6 cellular contexts compared by ENCODE assay signal in genomic region chr1:1374068-1374860, GRCh38. TPM values are rescaled to one million over a fixed set of nuclear protein-coding genes. Genes with fewer than 3 reads are reported as not detected.
DNase-seq lines count a peak whose midpoint lies in the region; ATAC-seq and TF ChIP-seq lines count a peak whose summit lies in the region.

No MANE protein-coding gene starts in this region.

- no peak for TF ChIP-seq CTCF in lower lobe of right lung (IDR thresholded peaks at IDR 0.05)

- peak overlapping the region; percentile 99 for H3K4me3 ChIP-seq in lower lobe of right lung

- H3K9me3 ChIP-seq in lower lobe of right lung = no peaks in the 10 kb centered on the region

- POLR2A ChIA-PET in activated CD4-positive, alpha-beta memory T cell treated with anti-CD3 and anti-CD28 coated beads, Interleukin-2, amount 10 ng/mL, durations not matched to agents 7 days and 5 days (lab: Charles Lee) = interaction anchor here (1.0 to 3.7 kb wide), 13 partner anchors 23 to 415 kb away, joined by 3 to 51 read pairs (median 5); partner anchors contain the start of genes ACAP3, CCNL2, ISG15 and MRPL20

- CTCF ChIA-PET in activated CD4-positive, alpha-beta memory T cell treated with anti-CD3 and anti-CD28 coated beads, Interleukin-2, amount 10 ng/mL, durations not matched to agents 7 days and 5 days (lab: Charles Lee) = interaction anchor here (1.0 to 1.1 kb wide), 2 partner anchors 24 to 27 kb away, joined by 3 to 4 read pairs; no protein-coding TSS in a partner anchor

- peaks cover 11% of the 10 kb centered on the region for H3K36me3 Mint-ChIP-seq in activated CD4-positive, alpha-beta memory T cell treated with anti-CD3 and anti-CD28 coated beads, Interleukin-2, amount 10 ng/mL, durations not matched to agents 7 days and 5 days (ENCODE audit: low read depth)

- intact Hi-C loops in lower lobe of right lung (cut with DNase I) = no loop called here

- H3K27me3 ChIP-seq in lower lobe of right lung (ENCODE audit: low read depth) = no peaks in the 10 kb centered on the region

- ATAC-seq in HG02759 (IDR thresholded peaks at IDR 0.05; ENCODE audit: unreplicated experiment) (peak; percentile 2), lower lobe of right lung (peak; percentile 0 to 2)

- no peaks in the 10 kb centered on the region for H3K27me3 Mint-ChIP-seq in activated CD4-positive, alpha-beta memory T cell treated with anti-CD3 and anti-CD28 coated beads, Interleukin-2, amount 10 ng/mL, durations not matched to agents 7 days and 5 days

- H3K36me3 ChIP-seq in lower lobe of right lung = peaks cover 18% of the 10 kb centered on the region

- peak overlapping the region; percentile 71 for H3K27ac Mint-ChIP-seq in activated CD4-positive, alpha-beta memory T cell treated with anti-CD3 and anti-CD28 coated beads, Interleukin-2, amount 10 ng/mL, durations not matched to agents 7 days and 5 days

- no peaks in the 10 kb centered on the region for H3K9me3 Mint-ChIP-seq in activated CD4-positive, alpha-beta memory T cell treated with anti-CD3 and anti-CD28 coated beads, Interleukin-2, amount 10 ng/mL, durations not matched to agents 7 days and 5 days

- H3K4me1 Mint-ChIP-seq in activated CD4-positive, alpha-beta memory T cell treated with anti-CD3 and anti-CD28 coated beads, Interleukin-2, amount 10 ng/mL, durations not matched to agents 7 days and 5 days = peaks cover 50% of the 10 kb centered on the region

- H3K4me3 Mint-ChIP-seq in activated CD4-positive, alpha-beta memory T cell treated with anti-CD3 and anti-CD28 coated beads, Interleukin-2, amount 10 ng/mL, durations not matched to agents 7 days and 5 days = peak overlapping the region; percentile 90

- H3K4me1 ChIP-seq in lower lobe of right lung = peaks cover 45% of the 10 kb centered on the region

- DNase-seq in activated CD4-positive, alpha-beta memory T cell treated with anti-CD3 and anti-CD28 coated beads, Interleukin-2, amount 10 ng/mL, durations not matched to agents 7 days and 5 days = no peak
- peak; percentile 64 for DNase-seq in lower lobe of right lung
- DNase-seq in germinal center (ENCODE audit: low spot score) = no peak
- DNase-seq in islet precursor cell = no peak
- no peak for DNase-seq in midbrain (lab: John Stamatoyannopoulos, UW)

- peak overlapping the region; percentile 97 for H3K27ac ChIP-seq in lower lobe of right lung

RNA-seq across cellular contexts. Expression of gene AURKAIP1, which starts 0.7 kb away (rescaled TPM):
- 100 to 1,000 TPM; 121 to 122 TPM for total RNA-seq in activated CD4-positive, alpha-beta memory T cell treated with anti-CD3 and anti-CD28 coated beads, Interleukin-2, amount 10 ng/mL, durations not matched to agents 7 days and 5 days
- 82.4 TPM for total RNA-seq in lower lobe of right lung

RNA-seq across cellular contexts. Expression of gene MXRA8, which starts 15.9 kb away (rescaled TPM):
- total RNA-seq in activated CD4-positive, alpha-beta memory T cell treated with anti-CD3 and anti-CD28 coated beads, Interleukin-2, amount 10 ng/mL, durations not matched to agents 7 days and 5 days = under 1 TPM; 0.18 to 0.23 TPM
- 39.3 TPM for total RNA-seq in lower lobe of right lung

RNA-seq across cellular contexts. Expression of gene CCNL2, which starts 24.9 kb away (rescaled TPM):
- 100 to 1,000 TPM; 104 TPM for total RNA-seq in activated CD4-positive, alpha-beta memory T cell treated with anti-CD3 and anti-CD28 coated beads, Interleukin-2, amount 10 ng/mL, durations not matched to agents 7 days and 5 days
- total RNA-seq in lower lobe of right lung = 165 TPM

RNA-seq across cellular contexts. Expression of gene DVL1, which starts 25.0 kb away (rescaled TPM):
- 10 to 100 TPM; 36.0 to 37.8 TPM for total RNA-seq in activated CD4-positive, alpha-beta memory T cell treated with anti-CD3 and anti-CD28 coated beads, Interleukin-2, amount 10 ng/mL, durations not matched to agents 7 days and 5 days
- total RNA-seq in lower lobe of right lung = 60.4 TPM

RNA-seq across cellular contexts. Expression of gene MRPL20, which starts 32.8 kb away (rescaled TPM):
- total RNA-seq in activated CD4-positive, alpha-beta memory T cell treated with anti-CD3 and anti-CD28 coated beads, Interleukin-2, amount 10 ng/mL, durations not matched to agents 7 days and 5 days = 10 to 100 TPM; 82.8 to 87.3 TPM
- total RNA-seq in lower lobe of right lung = 79.8 TPM

Comparison
In these comparisons a context has a peak if more than half of its experiments do, and no peak if none do; other contexts are left out.
1. RNA of gene MXRA8, which starts 15.9 kb away (total RNA-seq): 39.3 TPM in lower lobe of right lung (single experiment); 0.18 to 0.23 TPM in activated CD4-positive, alpha-beta memory T cell treated with anti-CD3 and anti-CD28 coated beads, Interleukin-2, amount 10 ng/mL, durations not matched to agents 7 days and 5 days; every median in the first group is over 10 times any median in the second.